In genomic region chr7:27116019-27116411, GRCh38 we compare ENCODE assay signal across 11 cellular contexts. TPM values are rescaled to one million over a fixed set of nuclear protein-coding genes. Genes with fewer than 3 reads are reported as not detected.
DNase-seq lines count a peak whose midpoint lies in the region; TF ChIP-seq lines count a peak whose summit lies in the region.
"Had no signal": no experiment of that assay in that cellular context is flagged by ENCODE, and none has a peak within 500 bp of the region (broad histone marks: within the 10 kb centered on the region; RNA-seq: fewer than 3 reads in every experiment).

No MANE protein-coding gene starts in this region.

- H3K4me1 ChIP-seq in ovary (ENCODE audit: insufficient read depth): no peaks in the 10 kb centered on the region

- no peak for TF ChIP-seq POLR2A in ovary (IDR thresholded peaks at IDR 0.05)

- TF ChIP-seq EP300 in ovary (IDR thresholded peaks at IDR 0.05): no peak

- peak; percentile 24 for DNase-seq in HCEC 1CT
- no peak for DNase-seq in epithelial cell of esophagus (ENCODE audit: low read depth)
- DNase-seq in ovary: peak in 1 of 5 donors; percentile 34
- no peak for DNase-seq in NOMO-1 treated with DMSO at 0.1 percent for 48 hours (lab: John Stamatoyannopoulos, UW; ENCODE audit: unreplicated experiment)
- DNase-seq in NCI-H524 treated with DMSO at 0.1 percent for 48 hours (lab: John Stamatoyannopoulos, UW): no peak
- DNase-seq in NCI-H2081 (lab: John Stamatoyannopoulos, UW): no peak
- DNase-seq: activated B cell treated with CpG ODN at 0.5 μM for 24 hours; activated effector memory CD4-positive, alpha-beta T cell treated with Interleukin-2 at 50 U/mL for 16 hours; KG1; occipital lobe; SHP77 had no signal

- no peaks in the 10 kb centered on the region for H3K36me3 ChIP-seq in ovary

- intact Hi-C loops in ovary (cut with DNase I): no loop called here

- no peaks in the 10 kb centered on the region for H3K9me3 ChIP-seq in ovary

- WGBS in ovary, 3 donors: 47 to 64% (median 56%) methylated on average over 13 of the region's 13 CpGs

- peak overlapping the region in 1 of 2 donors; percentile 76 for H3K27ac ChIP-seq in ovary

- peak overlapping the region; percentile 42 for H3K4me3 ChIP-seq in epithelial cell of esophagus (ENCODE audit: low read length)
- H3K4me3 ChIP-seq in ovary: peak overlapping the region; percentile 24

- TF ChIP-seq CTCF in epithelial cell of esophagus (IDR thresholded peaks at IDR 0.05; ENCODE audit: insufficient read depth, low read depth, low read length, missing control alignments): no peak
- no peak for TF ChIP-seq CTCF in ovary (IDR thresholded peaks at IDR 0.05)

- H3K27me3 ChIP-seq in ovary: no peaks in the 10 kb centered on the region

RNA-seq across cellular contexts. Expression of gene HOXA2, which starts 13.5 kb away (rescaled TPM):
- total RNA-seq in ovary: 1 to 10 TPM in 3 of 7 donors, under 1 TPM in 2, not detected in 2; 0.36 to 9.0 (median 1.1) TPM
- 1 to 10 TPM in 1 of 2 donors, under 1 TPM in 1; 0.73 to 1.8 TPM for polyA plus RNA-seq in ovary
- total RNA-seq: activated B cell treated with CpG ODN at 0.5 μM for 24 hours, occipital lobe had no signal

RNA-seq across cellular contexts. Expression of gene HOXA4, which starts 14.5 kb away (rescaled TPM):
- total RNA-seq in ovary: 10 to 100 TPM in 2 of 7 donors, 1 to 10 TPM in 3, under 1 TPM in 2; 0.22 to 34.0 (median 2.3) TPM
- polyA plus RNA-seq in ovary: 10 to 100 TPM in 1 of 2 donors, 1 to 10 TPM in 1; 6.6 to 12.9 TPM
- total RNA-seq: occipital lobe had no signal

RNA-seq across cellular contexts. Expression of gene HOXA1, which starts 20.2 kb away (rescaled TPM):
- total RNA-seq in ovary: 1 to 10 TPM in 3 of 7 donors, under 1 TPM in 4; 0.23 to 1.5 (median 0.62) TPM
- polyA plus RNA-seq in ovary: under 1 TPM; 0.45 to 0.88 TPM
- total RNA-seq: occipital lobe had no signal

RNA-seq across cellular contexts. Expression of gene HOXA5, which starts 27.5 kb away (rescaled TPM):
- 10 to 100 TPM in 2 of 7 donors, 1 to 10 TPM in 2, under 1 TPM in 3; 0.40 to 29.6 (median 1.4) TPM for total RNA-seq in ovary
- 1 to 10 TPM; 1.8 to 5.6 TPM for polyA plus RNA-seq in ovary
- total RNA-seq: activated B cell treated with CpG ODN at 0.5 μM for 24 hours, occipital lobe had no signal

RNA-seq across cellular contexts. Expression of gene HOXA6, which starts 31.6 kb away (rescaled TPM):
- total RNA-seq in ovary: 1 to 10 TPM in 3 of 7 donors, under 1 TPM in 4; 0.32 to 4.2 (median 0.43) TPM
- polyA plus RNA-seq in ovary: under 1 TPM in 1 of 2 donors, not detected in 1; 0.29 TPM
- total RNA-seq: activated B cell treated with CpG ODN at 0.5 μM for 24 hours, occipital lobe had no signal
